17 cellular contexts compared by ENCODE assay signal in the genomic region with DNA sequence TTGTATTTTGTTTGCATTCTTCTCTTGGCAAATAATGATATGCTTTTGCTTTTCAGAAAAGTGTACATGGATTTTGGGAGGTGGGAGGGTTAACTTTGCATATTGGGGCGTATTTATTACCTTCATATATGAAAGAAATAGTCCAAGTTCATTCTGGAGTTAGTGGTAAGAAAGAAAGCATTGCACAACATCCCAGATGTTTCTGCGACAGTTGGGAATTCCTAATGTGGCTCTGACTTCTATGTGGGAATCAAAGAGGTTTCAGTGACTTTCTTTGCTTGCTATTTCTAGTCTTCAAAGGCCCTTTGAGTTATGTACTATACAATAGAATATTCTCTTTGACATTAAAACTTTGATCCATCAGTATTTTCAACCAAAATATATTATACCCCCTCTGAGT.
"Had no signal": no experiment of that assay in that cellular context is flagged by ENCODE, and none has a peak within 500 bp of the region (broad histone marks: within the 10 kb centered on the region; RNA-seq: fewer than 3 reads in every experiment).

No MANE protein-coding gene starts in this region.

- DNase-seq: activated CD4-positive, alpha-beta memory T cell treated with anti-CD3 and anti-CD28 coated beads, Interleukin-2, amount 10 ng/mL, durations not matched to agents 7 days and 5 days; activated CD4-positive, alpha-beta T cell treated with anti-CD3 and anti-CD28 coated beads for 36 hours; activated CD8-positive, alpha-beta memory T cell treated with anti-CD3 and anti-CD28 coated beads, Interleukin-2, amount 10 ng/mL, durations not matched to agents 7 days and 5 days; amygdala; caudate nucleus; dorsolateral prefrontal cortex; heart right ventricle; mesendoderm; natural killer cell; retina; stimulated activated CD4-positive, alpha-beta T cell treated with anti-CD3 and anti-CD28 coated beads, Interleukin-12 subunit alpha, Interleukin-12 subunit beta, amount 100 ng/mL, for 4 hours; stimulated activated CD4-positive, alpha-beta T cell treated with anti-CD3 and anti-CD28 coated beads, Interleukin-1b, Interleukin-23, amount 100 ng/mL, for 48 hours; stimulated activated CD8-positive, alpha-beta memory T cell treated with anti-CD3 and anti-CD28 coated beads, Interleukin-4, amount 100 ng/mL, for 48 hours; stimulated activated naive CD4-positive, alpha-beta T cell treated with Interleukin-2 at 50 U/mL for 16 hours; SW 1271; T-helper 2 cell; thyroid gland had no signal

- H3K4me3 ChIP-seq: dorsolateral prefrontal cortex, heart right ventricle, thyroid gland had no signal
